ENCODE assay signal across 16 cellular contexts in genomic region chr14:76212242-76212641, GRCh38.
DNase-seq lines count a peak whose midpoint lies in the region; ATAC-seq, FAIRE-seq and TF ChIP-seq lines count a peak whose summit lies in the region.
"Had no signal": no experiment of that assay in that cellular context is flagged by ENCODE, and none has a peak within 500 bp of the region (broad histone marks: within the 10 kb centered on the region; RNA-seq: fewer than 3 reads in every experiment).

No MANE protein-coding gene starts in this region.

- in situ Hi-C loops in GM12878 (cut with MboI) (no loop called here), GM13976 (cut with MboI; ENCODE audit: low sequenced_read_pairs, unreplicated experiment) (no loop called here)

- no peak for TF ChIP-seq CTCF in GM12878 (IDR thresholded peaks at IDR 0.05 in 2 of 3, conservative IDR thresholded peaks at IDR 0.05 in 1 of 3; ENCODE audit: control insufficient read depth in 2 of 3, extremely low read depth in 1 of 3, insufficient read depth in 1 of 3, low read depth in 3 of 3, low read length in 3 of 3)
- TF ChIP-seq CTCF in kidney (IDR thresholded peaks at IDR 0.05; ENCODE audit: borderline replicate concordance, extremely low read depth, insufficient read depth), result no peak
- no peak for TF ChIP-seq CTCF in GM13976 (IDR thresholded peaks at IDR 0.05; ENCODE audit: borderline replicate concordance, control extremely low read depth, extremely low read depth, insufficient read depth, missing control alignments)

- H3K4me3 ChIP-seq in GM12878 (no peak overlapping the region), kidney (ENCODE audit: low read length in 2 of 2) (no peak overlapping the region), neuronal stem cell (ENCODE audit: low read length in 2 of 2) (no peak overlapping the region)
- H3K4me3 ChIP-seq: BLaER1, HAP-1 had no signal

- no peaks in the 10 kb centered on the region for H3K79me2 ChIP-seq in GM12878 (ENCODE audit: control insufficient read depth, insufficient read depth, low read length)

- no peaks in the 10 kb centered on the region for H4K20me1 ChIP-seq in GM12878 (ENCODE audit: control insufficient read depth, insufficient read depth)
- H4K20me1 ChIP-seq: BLaER1 had no signal

- H2BK5ac ChIP-seq in neuronal stem cell (ENCODE audit: low read length), result no peak overlapping the region

- RAD21 ChIA-PET in GM12878 (lab: Charles Lee; ENCODE audit: unreplicated experiment), result interaction anchor here (0.6 kb wide), 1 partner anchor 139 kb away, joined by 3 read pairs; no protein-coding TSS in a partner anchor

- POLR2A ChIA-PET in GM12878 (lab: Charles Lee), result interaction anchor here (1.5 kb wide), 1 partner anchor 18 kb away, joined by 4 read pairs; no protein-coding TSS in a partner anchor

- no peaks in the 10 kb centered on the region for H3K4me1 ChIP-seq in GM12878 (ENCODE audit: control insufficient read depth, insufficient read depth, low read length)
- peaks cover 0 to 2% of the 10 kb centered on the region in 2 donors for H3K4me1 ChIP-seq in kidney (ENCODE audit: control insufficient read depth in 1 of 2, insufficient read depth in 1 of 2, low read depth in 1 of 2, low read length in 2 of 2)
- peaks cover 0 to 4% of the 10 kb centered on the region in 2 donors for H3K4me1 ChIP-seq in neuronal stem cell (ENCODE audit: control insufficient read depth in 2 of 2, insufficient read depth in 1 of 2, low read depth in 1 of 2, low read length in 2 of 2)
- H3K4me1 ChIP-seq: HAP-1 had no signal

- H3K14ac ChIP-seq in neuronal stem cell (ENCODE audit: low read length), result no peak overlapping the region

- no peak overlapping the region for H2AK5ac ChIP-seq in neuronal stem cell (ENCODE audit: low read depth, low read length)

- no peak overlapping the region for H2BK120ac ChIP-seq in neuronal stem cell (ENCODE audit: low read depth, low read length)

- no peak overlapping the region for H3K27ac ChIP-seq in GM12878 (ENCODE audit: control insufficient read depth, insufficient read depth)
- no peak overlapping the region for H3K27ac ChIP-seq in kidney (ENCODE audit: low read depth in 2 of 2, low read length in 2 of 2)
- H3K27ac ChIP-seq in neuronal stem cell (replicated peaks; ENCODE audit: low read length), result no peak overlapping the region
- H3K27ac ChIP-seq: BLaER1 had no signal

- no peak overlapping the region for H4K8ac ChIP-seq in neuronal stem cell (ENCODE audit: low read depth, low read length)

- H2BK12ac ChIP-seq in neuronal stem cell (ENCODE audit: low read length), result no peak overlapping the region

- 92% methylated on average over 3 of the region's 3 CpGs for WGBS in GM12878 (ENCODE audit: insufficient coverage, insufficient replicate concordance, low lambda C conversion rate, missing lambda C conversion rate)
- no CpG with 5 or more reads among the region's 3 CpGs for WGBS in neuronal stem cell (ENCODE audit: extremely low coverage in 2 of 2, insufficient read length in 2 of 2, insufficient replicate concordance in 1 of 2), 2 donors

- CTCF ChIA-PET in GM12878 (lab: Yijun Ruan, JAX), result interaction anchor here (1.1 kb wide), 1 partner anchor 140 kb away, joined by 4 read pairs; no protein-coding TSS in a partner anchor

- FAIRE-seq in GM12878 (lab: Jason Lieb, UNC), result no peak
- FAIRE-seq in kidney (lab: Jason Lieb, UNC), result peak; percentile 3
- FAIRE-seq: GM12892, GM19239, HepG2 had no signal

- no peak for ATAC-seq in GM12878
- ATAC-seq: HepG2 had no signal

- TF ChIP-seq EP300 in GM12878 (IDR thresholded peaks at IDR 0.05; ENCODE audit: borderline replicate concordance in 1 of 2, control insufficient read depth in 1 of 2, low read depth in 2 of 2, low read length in 2 of 2), result no peak

- H2AFZ ChIP-seq in GM12878 (ENCODE audit: control insufficient read depth, low read depth, low read length) (no peak overlapping the region), neuronal stem cell (ENCODE audit: low read length) (no peak overlapping the region)

- no peaks in the 10 kb centered on the region for H3K79me1 ChIP-seq in neuronal stem cell (ENCODE audit: low read depth, low read length)

- no peak overlapping the region for H4K91ac ChIP-seq in neuronal stem cell (ENCODE audit: low read depth, low read length, poor library complexity)

- no peak overlapping the region for H2BK15ac ChIP-seq in neuronal stem cell (ENCODE audit: low read length)

- H3K4me2 ChIP-seq in GM12878 (ENCODE audit: control insufficient read depth, insufficient read depth) (no peak overlapping the region), neuronal stem cell (ENCODE audit: insufficient read depth, low read length, poor library complexity, severe bottlenecking) (no peak overlapping the region)
- H3K4me2 ChIP-seq: BLaER1 had no signal

- intact Hi-C loops in GM12878 (cut with micrococcal nuclease; ENCODE audit: unreplicated experiment), result no loop called here
- intact Hi-C loops in kidney (cut with DNase I), result no loop called here

- SMC1A ChIA-PET in GM12878 (lab: Charles Lee; ENCODE audit: uncharacterized antibody, unreplicated experiment), result no interaction called here

- TF ChIP-seq RAD21 in GM12878 (IDR thresholded peaks at IDR 0.05; ENCODE audit: insufficient read depth, low read depth, low read length), result no peak

- no peak overlapping the region for H3K23ac ChIP-seq in neuronal stem cell (ENCODE audit: low read depth, low read length, poor library complexity)

- no peak overlapping the region for H3K18ac ChIP-seq in neuronal stem cell (ENCODE audit: low read length)

- H3K9me3 ChIP-seq in GM12878 (replicated peaks; ENCODE audit: control insufficient read depth, insufficient read depth, low read length) (no peaks in the 10 kb centered on the region; the same call in 1 of the 3 replicates), kidney (ENCODE audit: control insufficient read depth in 1 of 2, low read length in 2 of 2) (peaks cover 2 to 3% of the 10 kb centered on the region in 2 donors), neuronal stem cell (replicated peaks in 1 of 2; ENCODE audit: control insufficient read depth in 2 of 2, insufficient read depth in 1 of 2, low read depth in 1 of 2, low read length in 2 of 2) (peaks cover 1 to 4% of the 10 kb centered on the region in 2 donors)
- H3K9me3 ChIP-seq: HAP-1 had no signal

- H3K27me3 ChIP-seq in GM12878 (replicated peaks in 1 of 2; ENCODE audit: control insufficient read depth in 2 of 2, insufficient read depth in 2 of 2, low read length in 1 of 2) (no peaks in the 10 kb centered on the region), neuronal stem cell (ENCODE audit: control insufficient read depth in 3 of 3, insufficient read depth in 3 of 3, low read depth in 1 of 3, low read length in 3 of 3) (no peaks in the 10 kb centered on the region)
- H3K27me3 ChIP-seq: BLaER1 had no signal

- TF ChIP-seq POLR2A in GM12878 (IDR thresholded peaks at IDR 0.05; ENCODE audit: low read depth, low read length), result no peak

- DNase-seq in EH (ENCODE audit: low read depth) (peak; percentile 5), OCI-M1 (lab: John Stamatoyannopoulos, UW) (peak; percentile 41), GM12878 (ENCODE audit: low read depth, low spot score) (no peak), kidney (no peak), hepatic stellate cell (ENCODE audit: low spot score) (no peak), GM13976 (ENCODE audit: low spot score) (no peak), neuronal stem cell (ENCODE audit: low spot score) (no peak)
- DNase-seq: 8988T; CD4-positive, alpha-beta memory T cell; DMS79 treated with DMSO at 0.1 percent for 48 hours; EL had no signal

- H3K9ac ChIP-seq in GM12878 (ENCODE audit: control insufficient read depth, insufficient read depth, low read length) (no peak overlapping the region), kidney (ENCODE audit: low read length in 2 of 2) (no peak overlapping the region), neuronal stem cell (ENCODE audit: low read depth, low read length, poor library complexity) (no peak overlapping the region)
- H3K9ac ChIP-seq: BLaER1 had no signal

- no peak overlapping the region for H3K4ac ChIP-seq in neuronal stem cell (ENCODE audit: low read length)

- TSS peak; percentile 13 for BruUV-seq in GM12878 (replicated peaks; lab: Mats Ljungman, UMichigan)

- H3K36me3 ChIP-seq in GM12878 (ENCODE audit: control insufficient read depth in 2 of 2, insufficient read depth in 2 of 2, low read length in 1 of 2) (no peaks in the 10 kb centered on the region), kidney (ENCODE audit: control insufficient read depth in 1 of 2, insufficient read depth in 2 of 2, low read length in 2 of 2) (no peaks in the 10 kb centered on the region), neuronal stem cell (replicated peaks in 1 of 2; ENCODE audit: control insufficient read depth in 2 of 2, insufficient read depth in 2 of 2, low read length in 2 of 2) (peaks cover 0 to 3% of the 10 kb centered on the region in 2 donors)
- H3K36me3 ChIP-seq: HAP-1 had no signal

TF ChIP-seq in GM12878, 131 proteins besides CTCF, POLR2A, EP300 and RAD21 (continues in another document):
- TF ChIP-seq PBX3 (IDR thresholded peaks at IDR 0.05; ENCODE audit: insufficient replicate concordance, low read depth, low read length) (no peak), CEBPB (IDR thresholded peaks at IDR 0.05; ENCODE audit: borderline replicate concordance in 1 of 2, low read depth in 2 of 2, low read length in 2 of 2) (no peak), HDAC6 (IDR thresholded peaks at IDR 0.05; ENCODE audit: unreplicated experiment) (no peak), TCF7 (IDR thresholded peaks at IDR 0.05; ENCODE audit: borderline replicate concordance) (no peak), JUND (IDR thresholded peaks at IDR 0.05; ENCODE audit: low read depth, low read length) (no peak), PAX5 (IDR thresholded peaks at IDR 0.05; ENCODE audit: borderline replicate concordance, low read depth, low read length) (no peak), NR2C2 (IDR thresholded peaks at IDR 0.05; ENCODE audit: borderline replicate concordance, control insufficient read depth, insufficient read length, low read depth) (no peak), CBX3 (IDR thresholded peaks at IDR 0.05; ENCODE audit: borderline replicate concordance, low read depth) (no peak)

Comparison
In these comparisons a context has a peak if more than half of its experiments do, and no peak if none do; other contexts are left out.
1. DNase-seq: peak in EH (single experiment) and OCI-M1 (single experiment); none in GM12878 (single experiment), kidney (single experiment), hepatic stellate cell (single experiment), GM13976 (single experiment) and neuronal stem cell (single experiment).